Comparison of ENCODE assay signal across 9 cellular contexts in genomic region chr7:51058764-51059163, GRCh38.
"Had no signal": no experiment of that assay in that cellular context is flagged by ENCODE, and none has a peak within 500 bp of the region (broad histone marks: within the 10 kb centered on the region; RNA-seq: fewer than 3 reads in every experiment).

No MANE protein-coding gene starts in this region.

- H3K36me3 Mint-ChIP-seq: IgD-negative memory B cell had no signal

- H2AFZ ChIP-seq: GM23248 had no signal

- H3K36me3 ChIP-seq: HAP-1 had no signal

- H3K27me3 Mint-ChIP-seq: IgD-negative memory B cell had no signal

- H3K9ac ChIP-seq: GM23248 had no signal

- H3K9me3 ChIP-seq: HAP-1 had no signal

- FAIRE-seq: HTR-8/SVneo had no signal

- H3K4me1 Mint-ChIP-seq: IgD-negative memory B cell had no signal

- DNase-seq: GM23248, GOT3, H7, HFFc6, KG1 had no signal

- H3K27ac Mint-ChIP-seq: HFFc6, IgD-negative memory B cell had no signal

- H3K27ac ChIP-seq: GM23248 had no signal

- H3K4me1 ChIP-seq: HAP-1 had no signal

- ATAC-seq: HCT116 had no signal

- H3K9me3 Mint-ChIP-seq: HFFc6, IgD-negative memory B cell had no signal

- H3K4me3 Mint-ChIP-seq: HFFc6, IgD-negative memory B cell had no signal

- H3K4me3 ChIP-seq: GM23248, HAP-1 had no signal
